ENCODE assay signal across 1 cellular context in genomic region chr3:186514296-186515002, GRCh38.
TF ChIP-seq lines count a peak whose summit lies in the region.

No MANE protein-coding gene starts in this region.

TF ChIP-seq in GM12878, 131 proteins besides CTCF, POLR2A, EP300 and RAD21 (continued from another document):
- TF ChIP-seq, protein P1, sequence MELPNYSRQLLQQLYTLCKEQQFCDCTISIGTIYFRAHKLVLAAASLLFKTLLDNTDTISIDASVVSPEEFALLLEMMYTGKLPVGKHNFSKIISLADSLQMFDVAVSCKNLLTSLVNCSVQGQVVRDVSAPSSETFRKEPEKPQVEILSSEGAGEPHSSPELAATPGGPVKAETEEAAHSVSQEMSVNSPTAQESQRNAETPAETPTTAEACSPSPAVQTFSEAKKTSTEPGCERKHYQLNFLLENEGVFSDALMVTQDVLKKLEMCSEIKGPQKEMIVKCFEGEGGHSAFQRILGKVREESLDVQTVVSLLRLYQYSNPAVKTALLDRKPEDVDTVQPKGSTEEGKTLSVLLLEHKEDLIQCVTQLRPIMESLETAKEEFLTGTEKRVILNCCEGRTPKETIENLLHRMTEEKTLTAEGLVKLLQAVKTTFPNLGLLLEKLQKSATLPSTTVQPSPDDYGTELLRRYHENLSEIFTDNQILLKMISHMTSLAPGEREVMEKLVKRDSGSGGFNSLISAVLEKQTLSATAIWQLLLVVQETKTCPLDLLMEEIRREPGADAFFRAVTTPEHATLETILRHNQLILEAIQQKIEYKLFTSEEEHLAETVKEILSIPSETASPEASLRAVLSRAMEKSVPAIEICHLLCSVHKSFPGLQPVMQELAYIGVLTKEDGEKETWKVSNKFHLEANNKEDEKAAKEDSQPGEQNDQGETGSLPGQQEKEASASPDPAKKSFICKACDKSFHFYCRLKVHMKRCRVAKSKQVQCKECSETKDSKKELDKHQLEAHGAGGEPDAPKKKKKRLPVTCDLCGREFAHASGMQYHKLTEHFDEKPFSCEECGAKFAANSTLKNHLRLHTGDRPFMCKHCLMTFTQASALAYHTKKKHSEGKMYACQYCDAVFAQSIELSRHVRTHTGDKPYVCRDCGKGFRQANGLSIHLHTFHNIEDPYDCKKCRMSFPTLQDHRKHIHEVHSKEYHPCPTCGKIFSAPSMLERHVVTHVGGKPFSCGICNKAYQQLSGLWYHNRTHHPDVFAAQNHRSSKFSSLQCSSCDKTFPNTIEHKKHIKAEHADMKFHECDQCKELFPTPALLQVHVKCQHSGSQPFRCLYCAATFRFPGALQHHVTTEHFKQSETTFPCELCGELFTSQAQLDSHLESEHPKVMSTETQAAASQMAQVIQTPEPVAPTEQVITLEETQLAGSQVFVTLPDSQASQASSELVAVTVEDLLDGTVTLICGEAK (IDR thresholded peaks at IDR 0.05; ENCODE audit: borderline replicate concordance), result no peak
- TF ChIP-seq BRCA1 (IDR thresholded peaks at IDR 0.05; ENCODE audit: low read depth, low read length), result no peak
- TF ChIP-seq RCOR1 (conservative IDR thresholded peaks at IDR 0.05; ENCODE audit: low read depth, low read length), result no peak
- no peak for TF ChIP-seq BCL11A (IDR thresholded peaks at IDR 0.05; ENCODE audit: low read depth, low read length)
- no peak for TF ChIP-seq TAF1 (IDR thresholded peaks at IDR 0.05; ENCODE audit: borderline replicate concordance, low read depth, low read length)
- TF ChIP-seq EED (IDR thresholded peaks at IDR 0.05; ENCODE audit: low read depth), result peak; percentile 48; the same call in 1 of the 2 replicates
- TF ChIP-seq HDGF (IDR thresholded peaks at IDR 0.05), result peak; percentile 41; the same call in 1 of the 2 replicates
- no peak for TF ChIP-seq BMI1 (IDR thresholded peaks at IDR 0.05; ENCODE audit: borderline replicate concordance)
- no peak for TF ChIP-seq ESRRA (IDR thresholded peaks at IDR 0.05; ENCODE audit: low read length)
- TF ChIP-seq NFIC (IDR thresholded peaks at IDR 0.05; ENCODE audit: low read depth, low read length), result peak; percentile 54; the same call in 1 of the 2 replicates
- 0 out of 2 replicates have a peak, but pooled peaks have one; percentile 19 for TF ChIP-seq YY1 (IDR thresholded peaks at IDR 0.05; ENCODE audit: low read depth, low read length)
- no peak for TF ChIP-seq TCF12 (IDR thresholded peaks at IDR 0.05; ENCODE audit: low read depth, low read length)
- TF ChIP-seq, protein P2, sequence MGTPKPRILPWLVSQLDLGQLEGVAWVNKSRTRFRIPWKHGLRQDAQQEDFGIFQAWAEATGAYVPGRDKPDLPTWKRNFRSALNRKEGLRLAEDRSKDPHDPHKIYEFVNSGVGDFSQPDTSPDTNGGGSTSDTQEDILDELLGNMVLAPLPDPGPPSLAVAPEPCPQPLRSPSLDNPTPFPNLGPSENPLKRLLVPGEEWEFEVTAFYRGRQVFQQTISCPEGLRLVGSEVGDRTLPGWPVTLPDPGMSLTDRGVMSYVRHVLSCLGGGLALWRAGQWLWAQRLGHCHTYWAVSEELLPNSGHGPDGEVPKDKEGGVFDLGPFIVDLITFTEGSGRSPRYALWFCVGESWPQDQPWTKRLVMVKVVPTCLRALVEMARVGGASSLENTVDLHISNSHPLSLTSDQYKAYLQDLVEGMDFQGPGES (IDR thresholded peaks at IDR 0.05), result no peak
